12 cellular contexts compared by ENCODE assay signal in the genomic region with DNA sequence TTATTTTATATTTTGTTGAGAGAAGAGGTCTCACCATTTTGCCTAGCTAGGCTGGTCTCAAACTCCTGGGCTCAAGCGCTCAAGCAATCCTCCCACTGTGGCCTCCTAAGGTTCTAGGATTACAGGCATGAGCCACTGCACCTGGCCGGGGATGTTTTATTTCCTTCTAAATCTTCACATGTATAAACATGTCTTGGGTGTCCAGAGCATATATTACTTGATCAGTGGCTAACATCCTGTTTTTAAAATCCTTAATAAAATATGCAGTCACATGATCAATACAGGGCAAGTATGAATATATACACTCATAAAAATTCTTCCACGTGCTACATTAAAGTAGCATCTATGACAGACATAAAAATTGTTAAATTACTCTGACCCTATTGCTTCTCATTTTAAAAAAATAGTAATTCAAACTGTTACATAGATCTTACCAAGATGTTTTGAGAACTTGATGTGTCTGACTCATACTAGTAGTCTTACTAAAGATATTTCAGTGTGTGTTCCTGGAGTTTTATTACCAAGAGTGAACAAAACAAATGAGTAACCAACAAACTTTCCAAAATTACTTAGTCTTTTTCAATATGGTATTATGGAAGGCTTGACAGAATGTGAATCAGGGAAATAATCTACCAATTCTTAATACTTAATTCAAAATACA.
DNase-seq lines count a peak whose midpoint lies in the region; ATAC-seq and TF ChIP-seq lines count a peak whose summit lies in the region.
"Had no signal": no experiment of that assay in that cellular context is flagged by ENCODE, and none has a peak within 500 bp of the region (broad histone marks: within the 10 kb centered on the region; RNA-seq: fewer than 3 reads in every experiment).

No MANE protein-coding gene starts in this region.

- CTCF ChIA-PET in CD4-positive, alpha-beta memory T cell (lab: Charles Lee; ENCODE audit: partially characterized antibody), result no interaction called here

- ATAC-seq in HG02759 (IDR thresholded peaks at IDR 0.05; ENCODE audit: unreplicated experiment), result no peak
- ATAC-seq in sciatic nerve, result no peak

- H3K9me3 Mint-ChIP-seq in progenitor cell of endocrine pancreas (ENCODE audit: low read depth), result peaks cover 2% of the 10 kb centered on the region
- H3K9me3 Mint-ChIP-seq in CD4-positive, alpha-beta memory T cell, result peaks cover 0 to 9% (median 3%) of the 10 kb centered on the region in 8 donors

- TF ChIP-seq CTCF in progenitor cell of endocrine pancreas (IDR thresholded peaks at IDR 0.05; ENCODE audit: unreplicated experiment), result no peak

- H3K36me3 ChIP-seq in CD4-positive, alpha-beta memory T cell (ENCODE audit: insufficient read depth, low read length), result no peaks in the 10 kb centered on the region

- no peaks in the 10 kb centered on the region for H3K27me3 ChIP-seq in CD4-positive, alpha-beta memory T cell (ENCODE audit: insufficient read depth, low read length)

- H3K27ac Mint-ChIP-seq in progenitor cell of endocrine pancreas, result peak overlapping the region; percentile 67
- H3K27ac Mint-ChIP-seq in CD4-positive, alpha-beta memory T cell, result no peak overlapping the region

- H3K4me3 ChIP-seq in CD4-positive, alpha-beta memory T cell (ENCODE audit: low read length in 2 of 2), result no peak overlapping the region
- H3K4me3 ChIP-seq: SK-N-MC had no signal

- H3K4me3 Mint-ChIP-seq in progenitor cell of endocrine pancreas (ENCODE audit: low read depth), result no peak overlapping the region
- H3K4me3 Mint-ChIP-seq in CD4-positive, alpha-beta memory T cell, result no peak overlapping the region

- no peaks in the 10 kb centered on the region for H3K27me3 Mint-ChIP-seq in progenitor cell of endocrine pancreas
- no peaks in the 10 kb centered on the region for H3K27me3 Mint-ChIP-seq in CD4-positive, alpha-beta memory T cell

- H3K27ac ChIP-seq in epithelial cell of prostate, result peak overlapping the region; percentile 88
- no peak overlapping the region for H3K27ac ChIP-seq in CD4-positive, alpha-beta memory T cell (ENCODE audit: low read depth, low read length)
- H3K27ac ChIP-seq: SK-N-MC had no signal

- DNase-seq in EH (ENCODE audit: low read depth), result peak; percentile 77
- peak; percentile 8 for DNase-seq in RPMI7951 (ENCODE audit: low read depth)
- peak; percentile 73 for DNase-seq in epithelial cell of prostate (ENCODE audit: low read depth, low spot score)
- no peak for DNase-seq in progenitor cell of endocrine pancreas (ENCODE audit: low spot score, unreplicated experiment)
- no peak for DNase-seq in CD4-positive, alpha-beta memory T cell
- DNase-seq in sciatic nerve (ENCODE audit: low spot score), result no peak
- DNase-seq in NCI-H2107 treated with DMSO at 0.1 percent for 48 hours (lab: John Stamatoyannopoulos, UW; ENCODE audit: unreplicated experiment), result no peak
- DNase-seq: head of caudate nucleus, NCI-H1092 treated with DMSO at 0.1 percent for 48 hours, nucleus accumbens had no signal

- no peaks in the 10 kb centered on the region for H3K9me3 ChIP-seq in CD4-positive, alpha-beta memory T cell (ENCODE audit: control insufficient read depth in 1 of 2, low read length in 2 of 2)

- H3K4me1 Mint-ChIP-seq in progenitor cell of endocrine pancreas (ENCODE audit: low read depth), result peaks cover 18% of the 10 kb centered on the region
- H3K4me1 Mint-ChIP-seq in CD4-positive, alpha-beta memory T cell, result peaks cover 8 to 13% (median 11%) of the 10 kb centered on the region in 4 donors

- H3K36me3 Mint-ChIP-seq in progenitor cell of endocrine pancreas (ENCODE audit: insufficient read depth), result peaks cover 37% of the 10 kb centered on the region
- H3K36me3 Mint-ChIP-seq in CD4-positive, alpha-beta memory T cell, result peaks cover 13 to 24% of the 10 kb centered on the region in 2 donors

- POLR2A ChIA-PET in CD4-positive, alpha-beta memory T cell (lab: Charles Lee; ENCODE audit: partially characterized antibody), result no interaction called here

- H3K4me1 ChIP-seq in CD4-positive, alpha-beta memory T cell (ENCODE audit: insufficient read depth, low read length), result no peaks in the 10 kb centered on the region

- intact Hi-C loops in CD4-positive, alpha-beta memory T cell (cut with micrococcal nuclease), result no loop called here
- intact Hi-C loops in sciatic nerve (cut with DNase I), result no loop called here

Comparison
In these comparisons a context has a peak if more than half of its experiments do, and no peak if none do; other contexts are left out.
1. DNase-seq: peak in EH (single experiment), RPMI7951 (single experiment) and epithelial cell of prostate (single experiment); none in progenitor cell of endocrine pancreas (single experiment), CD4-positive, alpha-beta memory T cell (0 of 5), sciatic nerve (single experiment) and NCI-H2107 treated with DMSO at 0.1 percent for 48 hours (single experiment).